9 cellular contexts compared by ENCODE assay signal in the genomic region with DNA sequence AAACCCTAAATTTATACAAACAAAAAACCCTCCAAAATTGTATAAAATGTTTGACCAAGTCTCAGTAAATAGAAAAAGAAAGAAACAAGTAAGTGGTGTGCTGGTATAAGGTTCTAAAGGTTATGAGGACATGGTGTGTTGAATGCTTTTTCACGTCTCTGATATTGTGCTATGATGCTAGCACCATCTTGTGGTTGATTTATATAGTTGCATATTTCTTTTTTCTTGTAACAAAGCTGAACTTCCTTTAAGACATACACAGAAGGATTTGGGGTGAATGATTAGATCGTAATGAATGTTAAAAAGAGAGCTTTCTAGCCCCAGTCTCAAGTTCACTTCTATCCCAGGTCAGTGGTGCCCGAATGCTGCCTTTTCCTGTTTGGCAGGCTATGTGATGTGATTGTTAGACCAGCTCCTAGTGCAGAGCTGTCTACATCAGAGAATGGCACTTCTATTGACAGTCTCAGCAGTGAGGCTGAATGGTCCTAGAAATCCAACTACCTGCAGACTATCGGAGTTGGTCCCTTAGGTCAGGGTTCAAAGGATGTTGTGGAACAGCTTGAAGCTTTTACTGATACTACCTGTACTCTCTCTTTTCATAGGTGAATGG. TPM values are rescaled to one million over a fixed set of nuclear protein-coding genes. Genes with fewer than 3 reads are reported as not detected.
DNase-seq lines count a peak whose midpoint lies in the region; ATAC-seq and TF ChIP-seq lines count a peak whose summit lies in the region.
"Had no signal": no experiment of that assay in that cellular context is flagged by ENCODE, and none has a peak within 500 bp of the region (broad histone marks: within the 10 kb centered on the region; RNA-seq: fewer than 3 reads in every experiment).

No MANE protein-coding gene starts in this region.

- no TSS peak for BruUV-seq in PC-3 (replicated peaks; lab: Mats Ljungman, UMichigan)

- no peak overlapping the region for H3K27ac Mint-ChIP-seq in memory B cell
- H3K27ac Mint-ChIP-seq: T-helper 1 cell treated with Interleukin-12 subunit alpha and Interleukin-12 subunit beta and Interleukin-4 antibody, amounts not matched to agents 30 μg/mL and 1 μg/mL, for 36 hours had no signal

- H3K36me3 ChIP-seq in PC-3 (ENCODE audit: low read depth, low read length), result no peaks in the 10 kb centered on the region

- H3K9me2 ChIP-seq in PC-3 (replicated peaks; ENCODE audit: low read length), result no peaks in the 10 kb centered on the region

- H3K27me3 Mint-ChIP-seq in memory B cell, result no peaks in the 10 kb centered on the region

- no peaks in the 10 kb centered on the region for H3F3A ChIP-seq in PC-3 (ENCODE audit: low read length, unreplicated experiment)

- H3K4me1 ChIP-seq in PC-3 (ENCODE audit: insufficient read depth, low read length), result 0 out of 2 replicates have a peak, but pooled peaks cover 7% of the 10 kb centered on the region

- H3K36me3 Mint-ChIP-seq in memory B cell, result peaks cover 4% of the 10 kb centered on the region

- H3K4me3 ChIP-seq in PC-3 (ENCODE audit: low read length), result no peak overlapping the region

- H3K4me3 Mint-ChIP-seq in memory B cell, result no peak overlapping the region
- H3K4me3 Mint-ChIP-seq: T-helper 1 cell treated with Interleukin-12 subunit alpha and Interleukin-12 subunit beta and Interleukin-4 antibody, amounts not matched to agents 30 μg/mL and 1 μg/mL, for 36 hours had no signal

- H3K79me2 ChIP-seq in PC-3 (ENCODE audit: low read length), result no peaks in the 10 kb centered on the region

- H3K9me3 Mint-ChIP-seq in memory B cell, result no peaks in the 10 kb centered on the region
- H3K9me3 Mint-ChIP-seq: T-helper 1 cell treated with Interleukin-12 subunit alpha and Interleukin-12 subunit beta and Interleukin-4 antibody, amounts not matched to agents 30 μg/mL and 1 μg/mL, for 36 hours had no signal

- no peak overlapping the region for H2AFZ ChIP-seq in PC-3 (ENCODE audit: low read length)

- intact Hi-C loops in PC-3 (cut with micrococcal nuclease), result loop anchor here (10.0 kb wide), 3 partner anchors 243 to 1053 kb away; no protein-coding TSS in a partner anchor

- no peak overlapping the region for H3K9ac ChIP-seq in PC-3 (ENCODE audit: low read length)

- peak; percentile 80 for TF ChIP-seq CTCF in PC-3 (conservative IDR thresholded peaks at IDR 0.05; ENCODE audit: low read depth, low read length)

- no peaks in the 10 kb centered on the region for H3K27me3 ChIP-seq in PC-3 (ENCODE audit: low read length)

- no peak overlapping the region for H3K27ac ChIP-seq in PC-3 (ENCODE audit: low read length)

- DNase-seq in D341Med (ENCODE audit: low spot score) (peak; percentile 35), PC-3 (peak; percentile 48), dermis microvascular lymphatic vessel endothelial cell (ENCODE audit: low read depth in 2 of 2) (peak; percentile 55 to 65), memory B cell (ENCODE audit: low spot score in 2 of 2) (peak in 1 of 2 donors; percentile 12)
- no peak for DNase-seq in effector CD4-positive, alpha-beta T cell
- DNase-seq in stimulated activated naive CD4-positive, alpha-beta T cell treated with Interleukin-2 at 50 U/mL for 16 hours (lab: John Stamatoyannopoulos, UW), result no peak

- H4K20me1 ChIP-seq in PC-3 (ENCODE audit: low read length), result no peaks in the 10 kb centered on the region

- ATAC-seq in GM19043 (IDR thresholded peaks at IDR 0.05; ENCODE audit: low read depth, unreplicated experiment), result peak; percentile 76
- ATAC-seq in HG03521 (IDR thresholded peaks at IDR 0.05; ENCODE audit: unreplicated experiment), result peak; percentile 66
- ATAC-seq in PC-3, result peak; percentile 57
- ATAC-seq in memory B cell (ENCODE audit: low read depth), result peak; percentile 58

- H3K9me3 ChIP-seq in PC-3 (ENCODE audit: low read length), result no peaks in the 10 kb centered on the region

- H3K4me1 Mint-ChIP-seq in memory B cell, result peaks cover 4% of the 10 kb centered on the region

- H3K4me2 ChIP-seq in PC-3 (ENCODE audit: low read length), result no peak overlapping the region

- CTCF ChIA-PET in PC-3 (lab: Charles Lee), result interaction anchor here (0.6 to 1.0 kb wide), 5 partner anchors 32 to 589 kb away, joined by 3 to 7 read pairs (median 3); no protein-coding TSS in a partner anchor

- POLR2A ChIA-PET in PC-3 (lab: Charles Lee; ENCODE audit: unreplicated experiment), result interaction anchor here (0.6 kb wide), 1 partner anchor 223 kb away, joined by 5 read pairs; no protein-coding TSS in a partner anchor

RNA-seq across cellular contexts. Expression of a gene that starts 25.0 kb away (rescaled TPM):
- total RNA-seq in PC-3 (2014; rRNA removed) (18.1 and 33.1 TPM in 2 replicates), dermis microvascular lymphatic vessel endothelial cell (13.6 and 16.8 TPM in 2 replicates)

RNA-seq across cellular contexts. Expression of a gene that starts 25.3 kb away (rescaled TPM):
- total RNA-seq in PC-3 (2014; rRNA removed) (12.6 and 17.7 TPM in 2 replicates), dermis microvascular lymphatic vessel endothelial cell (20.5 and 22.7 TPM in 2 replicates)

Comparison
In these comparisons a context has a peak if more than half of its experiments do, and no peak if none do; other contexts are left out.
1. DNase-seq: peak in D341Med (single experiment), PC-3 (single experiment) and dermis microvascular lymphatic vessel endothelial cell (2 of 2); none in effector CD4-positive, alpha-beta T cell (single experiment) and stimulated activated naive CD4-positive, alpha-beta T cell treated with Interleukin-2 at 50 U/mL for 16 hours (single experiment).
2. Peak in every context shown above with its lines, with median percentiles within 50 percentile points of each other: ATAC-seq.